22 cellular contexts compared by ENCODE assay signal in the genomic region with DNA sequence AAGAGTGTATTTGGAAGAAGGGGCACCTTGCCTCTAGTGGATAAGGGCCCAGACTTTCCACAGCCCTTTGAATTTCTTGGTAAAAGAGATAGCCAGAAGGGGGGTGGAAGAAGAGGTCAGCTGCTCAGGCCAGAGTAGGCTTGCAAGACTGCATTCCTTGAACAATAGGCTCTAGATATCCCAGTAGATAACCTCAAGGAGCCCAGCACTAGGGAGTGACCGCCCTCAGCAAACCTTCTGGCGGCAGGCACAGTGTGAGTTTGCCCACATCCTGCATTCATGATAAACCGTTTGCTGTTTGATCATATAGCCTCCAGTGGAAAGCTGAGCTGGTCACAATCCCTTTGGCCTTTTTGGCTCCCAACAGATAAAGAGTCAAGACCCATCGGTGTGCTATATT.
DNase-seq lines count a peak whose midpoint lies in the region; ATAC-seq and TF ChIP-seq lines count a peak whose summit lies in the region.
"Had no signal": no experiment of that assay in that cellular context is flagged by ENCODE, and none has a peak within 500 bp of the region (broad histone marks: within the 10 kb centered on the region; RNA-seq: fewer than 3 reads in every experiment).

No MANE protein-coding gene starts in this region.

- H3K79me1 ChIP-seq in trophoblast cell (ENCODE audit: low read length) = no peaks in the 10 kb centered on the region

- H4K91ac ChIP-seq in trophoblast cell (ENCODE audit: low read depth, low read length) = no peak overlapping the region

- no peak overlapping the region for H3K23ac ChIP-seq in trophoblast cell (ENCODE audit: low read length)

- no peaks in the 10 kb centered on the region for H3K36me3 ChIP-seq in esophagus muscularis mucosa
- H3K36me3 ChIP-seq in trophoblast cell (ENCODE audit: control insufficient read depth in 1 of 2, insufficient read depth in 2 of 2, low read length in 2 of 2) = no peaks in the 10 kb centered on the region
- H3K36me3 ChIP-seq in H7 (replicated peaks; ENCODE audit: control insufficient read depth, insufficient read depth, low read length) = no peaks in the 10 kb centered on the region
- H3K36me3 ChIP-seq in lower lobe of right lung = no peaks in the 10 kb centered on the region
- H3K36me3 ChIP-seq: BE2C had no signal

- H4K8ac ChIP-seq in trophoblast cell (ENCODE audit: low read depth, low read length) = no peak overlapping the region

- TF ChIP-seq EP300 in esophagus muscularis mucosa (IDR thresholded peaks at IDR 0.05) = no peak

- no peak overlapping the region for H2BK120ac ChIP-seq in trophoblast cell (ENCODE audit: insufficient read depth, low read length, poor library complexity)

- no peak overlapping the region for H2BK12ac ChIP-seq in trophoblast cell (ENCODE audit: low read length)

- DNase-seq in DMS53 (lab: John Stamatoyannopoulos, UW) (peak; percentile 16), DMS53 treated with DMSO at 0.1 percent for 48 hours (lab: John Stamatoyannopoulos, UW; ENCODE audit: unreplicated experiment) (no peak), esophagus muscularis mucosa (ENCODE audit: extremely low spot score) (peak; percentile 74), trophoblast cell (peak; percentile 67 to 74), H7 (no peak), lower lobe of right lung (no peak), cerebellar nuclear complex (lab: John Stamatoyannopoulos, UW) (no peak)
- DNase-seq: ACHN; BE2C; C1 segment of cervical spinal cord; CD4-positive, alpha-beta memory T cell; CD4-positive, CD25-positive, alpha-beta regulatory T cell; CD8-positive, alpha-beta memory T cell; COR-L47; DMS 273 treated with DMSO at 0.1 percent for 48 hours; DMS153; DMS79; DND-41; EL; GF-D8 had no signal

- H3K4me2 ChIP-seq in trophoblast cell (ENCODE audit: low read length) = no peak overlapping the region
- H3K4me2 ChIP-seq: BLaER1 had no signal

- no peak overlapping the region for H3K14ac ChIP-seq in trophoblast cell (ENCODE audit: low read length)

- H3K9ac ChIP-seq in trophoblast cell (ENCODE audit: low read length) = no peak overlapping the region
- H3K9ac ChIP-seq: BLaER1 had no signal

- H3K4me1 ChIP-seq in esophagus muscularis mucosa (no peaks in the 10 kb centered on the region), trophoblast cell (ENCODE audit: control insufficient read depth in 1 of 2, insufficient read depth in 2 of 2, low read length in 2 of 2) (peaks cover 2% of the 10 kb centered on the region in 2 experiments), lower lobe of right lung (no peaks in the 10 kb centered on the region)
- H3K4me1 ChIP-seq: BE2C had no signal

- H3K79me2 ChIP-seq in trophoblast cell (ENCODE audit: control insufficient read depth, insufficient read depth, low read length, poor library complexity) = no peaks in the 10 kb centered on the region

- no peaks in the 10 kb centered on the region for H3K9me3 ChIP-seq in esophagus muscularis mucosa
- H3K9me3 ChIP-seq in trophoblast cell (ENCODE audit: insufficient read depth, low read depth, low read length) = peaks cover 5% of the 10 kb centered on the region
- no peaks in the 10 kb centered on the region for H3K9me3 ChIP-seq in lower lobe of right lung
- H3K9me3 ChIP-seq: BE2C had no signal

- H3K4me3 ChIP-seq in esophagus muscularis mucosa (no peak overlapping the region), trophoblast cell (ENCODE audit: low read depth, low read length) (no peak overlapping the region), H7 (ENCODE audit: insufficient read depth, low read depth, low read length) (no peak overlapping the region), lower lobe of right lung (no peak overlapping the region)
- H3K4me3 ChIP-seq: BLaER1 had no signal

- no peak overlapping the region for H2AK5ac ChIP-seq in trophoblast cell (ENCODE audit: low read length)

- no peaks in the 10 kb centered on the region for H3K27me3 ChIP-seq in esophagus muscularis mucosa
- no peaks in the 10 kb centered on the region for H3K27me3 ChIP-seq in trophoblast cell (ENCODE audit: insufficient read depth, low read length)
- no peaks in the 10 kb centered on the region for H3K27me3 ChIP-seq in H7 (ENCODE audit: control insufficient read depth, insufficient read depth, low read length)
- H3K27me3 ChIP-seq in lower lobe of right lung (ENCODE audit: low read depth) = no peaks in the 10 kb centered on the region
- H3K27me3 ChIP-seq: BE2C, BLaER1 had no signal

- H3K27ac ChIP-seq in esophagus muscularis mucosa (replicated peaks in 1 of 4) (no peak overlapping the region), trophoblast cell (ENCODE audit: low read depth, low read length) (no peak overlapping the region), lower lobe of right lung (no peak overlapping the region)
- H3K27ac ChIP-seq: 22Rv1, BLaER1 had no signal

- no peak overlapping the region for H2AFZ ChIP-seq in trophoblast cell (ENCODE audit: insufficient read depth, low read length, poor library complexity)

- TF ChIP-seq POLR2A in esophagus muscularis mucosa (IDR thresholded peaks at IDR 0.05; ENCODE audit: low read depth) = no peak

- H4K12ac ChIP-seq in trophoblast cell (ENCODE audit: low read depth, low read length) = no peak overlapping the region

- no peak overlapping the region for H2BK5ac ChIP-seq in trophoblast cell (ENCODE audit: low read depth, low read length, poor library complexity)

- intact Hi-C loops in esophagus muscularis mucosa (cut with DNase I) = no loop called here
- intact Hi-C loops in lower lobe of right lung (cut with DNase I) = no loop called here

- no peak overlapping the region for H3K18ac ChIP-seq in trophoblast cell (ENCODE audit: low read length)

- ATAC-seq in lower lobe of right lung = no peak

- 90% methylated on average over 3 of the region's 4 CpGs for WGBS in esophagus muscularis mucosa
- no CpG with 5 or more reads among the region's 4 CpGs for WGBS in trophoblast cell (ENCODE audit: extremely low coverage, insufficient coverage, insufficient read length)

- TF ChIP-seq CTCF in esophagus muscularis mucosa (IDR thresholded peaks at IDR 0.05) (no peak), lower lobe of right lung (IDR thresholded peaks at IDR 0.05) (no peak)

- no peak overlapping the region for H3K4ac ChIP-seq in trophoblast cell (ENCODE audit: low read depth, low read length)

Comparison
In these comparisons a context has a peak if more than half of its experiments do, and no peak if none do; other contexts are left out.
1. DNase-seq: peak in DMS53 (single experiment), esophagus muscularis mucosa (single experiment) and trophoblast cell (2 of 2); none in DMS53 treated with DMSO at 0.1 percent for 48 hours (single experiment), H7 (single experiment), lower lobe of right lung (single experiment) and cerebellar nuclear complex (0 of 2).